Comparison of ENCODE assay signal across 8 cellular contexts in the genomic region with DNA sequence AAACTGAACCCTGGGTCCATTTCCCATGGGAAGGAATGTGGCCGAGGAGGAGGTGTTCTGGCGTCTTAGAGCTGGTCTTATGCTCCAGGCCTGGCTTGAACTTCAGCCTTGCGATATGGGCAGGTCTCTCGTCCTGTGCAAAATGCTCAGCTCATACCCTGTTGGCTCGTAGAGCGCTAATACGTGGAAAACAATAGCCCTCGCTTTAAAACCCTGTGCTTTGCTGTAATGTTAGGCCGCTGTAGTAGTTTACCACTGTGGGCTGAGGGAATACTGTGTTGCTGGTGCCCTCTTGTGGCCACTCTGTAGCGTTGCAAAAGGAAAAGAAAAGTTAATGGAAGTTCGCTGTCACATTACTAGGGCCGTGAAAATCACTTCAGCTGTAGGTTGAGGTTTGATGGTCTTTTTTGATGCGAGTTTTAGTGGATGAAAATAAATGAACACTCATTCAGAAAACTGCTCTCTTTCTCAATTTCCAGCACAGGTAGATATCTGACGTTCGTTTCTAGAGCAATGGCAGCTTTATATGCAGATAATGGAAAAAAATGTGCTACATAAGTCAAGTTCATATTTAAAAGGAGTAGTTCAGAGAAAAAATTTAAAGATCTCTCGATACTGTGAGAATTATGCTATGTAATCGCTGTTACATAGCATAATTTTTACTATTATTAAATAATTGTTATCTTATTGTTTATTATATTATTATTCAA.
A peak's percentile ranks its signal among the peaks of the same experiment; 100 is the strongest.
DNase-seq lines count a peak whose midpoint lies in the region; ATAC-seq, FAIRE-seq and TF ChIP-seq lines count a peak whose summit lies in the region.

No MANE protein-coding gene starts in this region.

- CTCF ChIA-PET in A673 (lab: Charles Lee) (interaction anchor here (0.8 to 3.3 kb wide), 2 partner anchors 10 to 160 kb away, joined by 3 to 33 read pairs; no protein-coding TSS in a partner anchor), mammary epithelial cell (lab: Charles Lee; ENCODE audit: low non-redundant PET) (interaction anchor here (0.6 to 2.3 kb wide), 3 partner anchors 26 to 160 kb away, joined by 3 to 21 read pairs (median 3); no protein-coding TSS in a partner anchor)

- H3K4me2 ChIP-seq in mammary epithelial cell (ENCODE audit: insufficient read depth, low read depth, low read length): peak overlapping the region; percentile 26

- DNase-seq in A673 (ENCODE audit: low spot score) (peak; percentile 77), GM18507 (ENCODE audit: extremely low spot score, insufficient read length, low read depth) (peak; percentile 39), NCI-H2029 treated with DMSO at 0.1 percent for 48 hours (lab: John Stamatoyannopoulos, UW) (peak; percentile 8), mammary epithelial cell (peak; percentile 35), kidney (no peak)
- peak; percentile 28 to 57 for DNase-seq in stimulated activated CD4-positive, alpha-beta T cell treated with anti-CD3 and anti-CD28 coated beads, Interleukin-2, amount 100 ng/mL, for 48 hours

- 22% methylated on average over 17 of the region's 17 CpGs for WGBS in mammary epithelial cell (ENCODE audit: low coverage, missing lambda C conversion rate)

- H3K27ac ChIP-seq in A673 (ENCODE audit: low read depth, low read length, poor library complexity, severe bottlenecking) (no peak overlapping the region), mammary epithelial cell (ENCODE audit: insufficient read depth, low read depth, low read length) (no peak overlapping the region), kidney (ENCODE audit: low read depth in 2 of 2, low read length in 2 of 2) (no peak overlapping the region)

- ATAC-seq in HG02943 (IDR thresholded peaks at IDR 0.05; ENCODE audit: low read depth, unreplicated experiment): peak; percentile 85

- POLR2A ChIA-PET in A673 (lab: Charles Lee; ENCODE audit: low non-redundant PET): no interaction called here

- no peak overlapping the region for H2AFZ ChIP-seq in mammary epithelial cell (ENCODE audit: low read depth, low read length)

- FAIRE-seq in GM18507 (lab: Jason Lieb, UNC): peak; percentile 95
- peak; percentile 83 for FAIRE-seq in TTC549 (lab: Jason Lieb, UNC)
- peak; percentile 84 for FAIRE-seq in kidney (lab: Jason Lieb, UNC)

- no peaks in the 10 kb centered on the region for H3K9me3 ChIP-seq in A673 (ENCODE audit: low read depth, low read length, poor library complexity, severe bottlenecking)
- no peaks in the 10 kb centered on the region for H3K9me3 ChIP-seq in mammary epithelial cell (replicated peaks; ENCODE audit: insufficient read depth, low read length)
- no peaks in the 10 kb centered on the region for H3K9me3 ChIP-seq in kidney (ENCODE audit: control insufficient read depth in 1 of 2, low read length in 2 of 2)

- H3K27me3 ChIP-seq in A673 (replicated peaks; ENCODE audit: insufficient read depth, low read depth, low read length, poor library complexity) (no peaks in the 10 kb centered on the region), mammary epithelial cell (ENCODE audit: insufficient read depth, low read length) (no peaks in the 10 kb centered on the region)

- dilution Hi-C loops in mammary epithelial cell (cut with HindIII; ENCODE audit: low sequenced_read_pairs): no loop called here

- H3K36me3 ChIP-seq in A673 (ENCODE audit: insufficient read depth, low read length, poor library complexity, severe bottlenecking) (no peaks in the 10 kb centered on the region), mammary epithelial cell (ENCODE audit: insufficient read depth, low read length) (no peaks in the 10 kb centered on the region), kidney (ENCODE audit: control insufficient read depth in 1 of 2, insufficient read depth in 2 of 2, low read length in 2 of 2) (no peaks in the 10 kb centered on the region)

- H3K4me3 ChIP-seq in A673 (ENCODE audit: low read depth, low read length, poor library complexity, severe bottlenecking) (no peak overlapping the region), mammary epithelial cell (replicated peaks in 1 of 3; ENCODE audit: insufficient read depth in 1 of 3, low read depth in 2 of 3, low read length in 3 of 3) (no peak overlapping the region), kidney (ENCODE audit: low read length in 2 of 2) (peak overlapping the region in 1 of 2 donors; percentile 2)

- H3K79me2 ChIP-seq in mammary epithelial cell (ENCODE audit: insufficient read depth, low read length): peaks cover 15% of the 10 kb centered on the region

- in situ Hi-C loops in mammary epithelial cell (cut with MboI; ENCODE audit: low sequenced_read_pairs in 2 of 2): loop anchor here (5.0 kb wide), 1 partner anchor 162 kb away; no protein-coding TSS in a partner anchor

- H3K4me1 ChIP-seq in A673 (ENCODE audit: insufficient read depth, low read length, poor library complexity, severe bottlenecking) (peaks cover 24% of the 10 kb centered on the region), mammary epithelial cell (ENCODE audit: insufficient read depth, low read length) (no peaks in the 10 kb centered on the region), kidney (ENCODE audit: control insufficient read depth in 1 of 2, insufficient read depth in 1 of 2, low read depth in 1 of 2, low read length in 2 of 2) (no peaks in the 10 kb centered on the region)

- no peak overlapping the region for H3K9ac ChIP-seq in mammary epithelial cell (ENCODE audit: insufficient read depth, low read length)
- no peak overlapping the region for H3K9ac ChIP-seq in kidney (ENCODE audit: low read length in 2 of 2)

- BruUV-seq in A673 (replicated peaks; lab: Mats Ljungman, UMichigan) (no TSS peak), mammary epithelial cell (replicated peaks; lab: Mats Ljungman, UMichigan) (no TSS peak)

- intact Hi-C loops in A673 (cut with micrococcal nuclease; ENCODE audit: unreplicated experiment): loop anchor here (1.0 to 10.0 kb wide), 3 partner anchors 160 to 1297 kb away; no protein-coding TSS in a partner anchor
- intact Hi-C loops in mammary epithelial cell (cut with micrococcal nuclease): loop anchor here (1.0 to 10.0 kb wide), 3 partner anchors 93 to 1289 kb away; partner anchors contain the start of gene MCTP2
- intact Hi-C loops in kidney (cut with DNase I): loop anchor here (5.0 kb wide), 1 partner anchor 162 kb away; no protein-coding TSS in a partner anchor

- TF ChIP-seq CTCF in A673 (conservative IDR thresholded peaks at IDR 0.05; ENCODE audit: low read depth, low read length) (peak; percentile 92), mammary epithelial cell (conservative IDR thresholded peaks at IDR 0.05 in 1 of 2, IDR thresholded peaks at IDR 0.05 in 1 of 2; ENCODE audit: extremely low read depth in 1 of 2, insufficient read depth in 1 of 2, low read depth in 1 of 2, low read length in 2 of 2) (peak; percentile 93 to 97), kidney (IDR thresholded peaks at IDR 0.05; ENCODE audit: borderline replicate concordance, extremely low read depth, insufficient read depth) (peak; percentile 84)

- no peaks in the 10 kb centered on the region for H4K20me1 ChIP-seq in mammary epithelial cell (ENCODE audit: insufficient read depth, low read length)
